Comparison of ENCODE assay signal across 7 cellular contexts in the genomic region with DNA sequence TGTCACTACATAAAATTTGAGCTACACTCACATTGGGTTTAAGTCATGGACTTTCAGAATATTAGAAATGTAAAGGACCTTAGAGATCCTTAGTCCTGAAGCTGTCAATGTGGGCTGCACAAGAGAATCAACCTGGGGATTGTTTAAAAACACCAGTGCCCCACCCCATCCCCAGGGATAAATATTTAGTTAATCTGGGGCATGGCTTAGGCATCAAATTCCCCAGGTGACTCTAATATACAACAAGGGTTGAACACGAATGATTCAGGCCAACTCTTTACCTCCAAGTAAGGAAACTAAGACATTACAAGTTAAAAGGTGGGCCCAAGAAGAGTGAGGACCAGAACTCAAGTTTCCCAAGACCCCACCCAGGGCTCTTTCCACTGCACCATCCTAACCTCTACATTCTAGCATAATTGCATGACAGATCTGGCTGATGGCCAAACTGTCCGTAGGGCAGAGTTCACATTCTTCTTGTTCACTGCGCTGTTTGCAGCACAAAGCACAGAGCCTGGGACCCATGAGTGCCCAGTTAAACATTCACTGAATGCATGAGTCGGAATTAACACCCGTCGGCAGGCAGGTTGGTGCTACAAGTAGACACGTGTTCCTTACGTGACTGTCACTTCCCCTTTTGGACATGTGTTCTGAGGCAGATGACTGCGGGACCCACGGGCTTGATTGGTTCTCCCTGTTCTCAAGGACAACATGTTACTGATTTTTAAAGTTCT. TPM values are rescaled to one million over a fixed set of nuclear protein-coding genes. Genes with fewer than 3 reads are reported as not detected.
DNase-seq lines count a peak whose midpoint lies in the region; ATAC-seq and TF ChIP-seq lines count a peak whose summit lies in the region.

No MANE protein-coding gene starts in this region.

- H3K27me3 ChIP-seq in hepatocyte: no peaks in the 10 kb centered on the region

- no peaks in the 10 kb centered on the region for H3K79me2 ChIP-seq in hepatocyte

- ATAC-seq in GM18861 (IDR thresholded peaks at IDR 0.05; ENCODE audit: unreplicated experiment) (peak; percentile 98), GM21786 (IDR thresholded peaks at IDR 0.05; ENCODE audit: unreplicated experiment) (peak; percentile 95)

- TF ChIP-seq CTCF in hepatocyte (IDR thresholded peaks at IDR 0.05; ENCODE audit: poor library complexity) (no peak), coronary artery (IDR thresholded peaks at IDR 0.05) (no peak)

- H3K4me2 ChIP-seq in hepatocyte: no peak overlapping the region

- no peak overlapping the region for H2AFZ ChIP-seq in hepatocyte

- H3K4me3 ChIP-seq in hepatocyte (no peak overlapping the region), coronary artery (no peak overlapping the region)

- peak; percentile 23 for DNase-seq in M059J (ENCODE audit: low read depth)
- peak; percentile 88 for DNase-seq in hepatocyte (ENCODE audit: low spot score)
- no peak for DNase-seq in erythroblast (lab: John Stamatoyannopoulos, UW)
- no peak for DNase-seq in coronary artery (ENCODE audit: low spot score)
- no peak for DNase-seq in cerebellar nuclear complex (lab: John Stamatoyannopoulos, UW)

- no peaks in the 10 kb centered on the region for H3K36me3 ChIP-seq in hepatocyte (replicated peaks; ENCODE audit: insufficient read depth, low read depth)

- H3K4me1 ChIP-seq in hepatocyte (ENCODE audit: insufficient read depth): peaks cover 18% of the 10 kb centered on the region

- no peaks in the 10 kb centered on the region for H4K20me1 ChIP-seq in hepatocyte (ENCODE audit: insufficient read depth, poor library complexity, severe bottlenecking)

- H3K9me3 ChIP-seq in hepatocyte (ENCODE audit: low read depth): no peaks in the 10 kb centered on the region

- WGBS in hepatocyte (ENCODE audit: low lambda C conversion rate, missing lambda C conversion rate): 44% methylated on average over 10 of the region's 10 CpGs

- TF ChIP-seq POLR2A in erythroblast (IDR thresholded peaks at IDR 0.05; ENCODE audit: low read length): no peak

- H3K27ac ChIP-seq in hepatocyte (peak overlapping the region; percentile 78), coronary artery (peak overlapping the region in 1 of 2 donors; percentile 53)

- H3K9me2 ChIP-seq in hepatocyte (replicated peaks; ENCODE audit: insufficient read depth): no peaks in the 10 kb centered on the region

RNA-seq across cellular contexts. Expression of a gene that starts 25.2 kb away (rescaled TPM):
- total RNA-seq in M059J (2014; rRNA removed; shearing (Covaris generic)): 0.39 and 0.57 TPM in 2 replicates
- 24.8 and 44.9 TPM in 2 replicates for total RNA-seq in hepatocyte
- 24.2 and 30.2 TPM in 2 replicates for polyA plus RNA-seq in hepatocyte

Comparison
In these comparisons a context has a peak if more than half of its experiments do, and no peak if none do; other contexts are left out.
1. DNase-seq: peak in M059J (single experiment) and hepatocyte (single experiment); none in erythroblast (0 of 2), coronary artery (single experiment) and cerebellar nuclear complex (0 of 2).
2. RNA of a gene that starts 25.2 kb away (total RNA-seq): 24.8 to 44.9 TPM in hepatocyte; 0.39 to 0.57 TPM in M059J; every median in the first group is over 10 times any median in the second.